22 cellular contexts compared by ENCODE assay signal in genomic region chr3:101384426-101384825, GRCh38.
"Had no signal": no experiment of that assay in that cellular context is flagged by ENCODE, and none has a peak within 500 bp of the region (broad histone marks: within the 10 kb centered on the region; RNA-seq: fewer than 3 reads in every experiment).

No MANE protein-coding gene starts in this region.

- DNase-seq: activated CD4-positive, alpha-beta memory T cell treated with anti-CD3 and anti-CD28 coated beads, Interleukin-2, amount 10 ng/mL, durations not matched to agents 7 days and 5 days; activated CD4-positive, alpha-beta T cell treated with anti-CD3 and anti-CD28 coated beads for 36 hours; activated CD4-positive, alpha-beta T cell treated with anti-CD3 and anti-CD28 coated beads, Interleukin-2, amount 50 U/mL, for 1 hour; activated naive CD4-positive, alpha-beta T cell treated with Interleukin-2 at 50 U/mL for 16 hours; activated naive CD8-positive, alpha-beta T cell treated with anti-CD3 and anti-CD28 coated beads, Interleukin-2, amount 50 U/mL, for 24 hours; activated T-cell treated with anti-CD3 and anti-CD28 coated beads for 4 hours; activated T-cell treated with anti-CD3 and anti-CD28 coated beads, Interleukin-2, amount 50 U/mL, for 48 hours; brain microvascular endothelial cell; Kasumi-1; NCI-H1105 treated with DMSO at 0.1 percent for 48 hours; NCI-H1436 treated with DMSO at 0.1 percent for 48 hours; NCI-H187; NCI-H2081 treated with DMSO at 0.1 percent for 48 hours; NCI-H446; NCI-H524; PC-3; SIG-M5; T-helper 2 cell; T1000 had no signal

- H3K36me3 ChIP-seq: brain microvascular endothelial cell, cardiac muscle cell had no signal

- H3K27ac ChIP-seq: brain microvascular endothelial cell, cardiac muscle cell had no signal

- H3K27me3 Mint-ChIP-seq: activated CD4-positive, alpha-beta memory T cell treated with anti-CD3 and anti-CD28 coated beads, Interleukin-2, amount 10 ng/mL, durations not matched to agents 7 days and 5 days; activated CD4-positive, alpha-beta T cell treated with anti-CD3 and anti-CD28 coated beads for 36 hours; activated naive CD8-positive, alpha-beta T cell treated with anti-CD3 and anti-CD28 coated beads, Interleukin-2, amount 50 U/mL, for 24 hours; activated T-helper 17 cell treated with anti-CD3 and anti-CD28 coated beads, Interleukin-2, amount 50 U/mL, for 72 hours had no signal

- H3K4me3 ChIP-seq: cardiac muscle cell had no signal

- H3K27ac Mint-ChIP-seq: activated CD4-positive, alpha-beta memory T cell treated with anti-CD3 and anti-CD28 coated beads, Interleukin-2, amount 10 ng/mL, durations not matched to agents 7 days and 5 days; activated CD4-positive, alpha-beta T cell treated with anti-CD3 and anti-CD28 coated beads for 36 hours; activated naive CD4-positive, alpha-beta T cell treated with anti-CD3 and anti-CD28 coated beads, Interleukin-2, amount 50 U/mL, for 72 hours; activated naive CD8-positive, alpha-beta T cell treated with anti-CD3 and anti-CD28 coated beads, Interleukin-2, amount 50 U/mL, for 24 hours; activated T-helper 17 cell treated with anti-CD3 and anti-CD28 coated beads, Interleukin-2, amount 50 U/mL, for 72 hours had no signal

- H3K27me3 ChIP-seq: brain microvascular endothelial cell, cardiac muscle cell had no signal

- ATAC-seq: activated CD4-positive, alpha-beta T cell treated with anti-CD3 and anti-CD28 coated beads for 36 hours; activated naive CD4-positive, alpha-beta T cell treated with anti-CD3 and anti-CD28 coated beads, Interleukin-2, amount 50 U/mL, for 72 hours; activated naive CD8-positive, alpha-beta T cell treated with anti-CD3 and anti-CD28 coated beads, Interleukin-2, amount 50 U/mL, for 24 hours; activated T-helper 17 cell treated with anti-CD3 and anti-CD28 coated beads, Interleukin-2, amount 50 U/mL, for 72 hours; PC-3 had no signal

- H3K4me3 Mint-ChIP-seq: activated CD4-positive, alpha-beta memory T cell treated with anti-CD3 and anti-CD28 coated beads, Interleukin-2, amount 10 ng/mL, durations not matched to agents 7 days and 5 days; activated CD4-positive, alpha-beta T cell treated with anti-CD3 and anti-CD28 coated beads for 36 hours; activated naive CD8-positive, alpha-beta T cell treated with anti-CD3 and anti-CD28 coated beads, Interleukin-2, amount 50 U/mL, for 24 hours; activated T-helper 17 cell treated with anti-CD3 and anti-CD28 coated beads, Interleukin-2, amount 50 U/mL, for 72 hours had no signal
